In genomic region chr10:21534611-21535493, GRCh38 we compare ENCODE assay signal across 8 cellular contexts. TPM values are rescaled to one million over a fixed set of nuclear protein-coding genes. Genes with fewer than 3 reads are reported as not detected.
DNase-seq lines count a peak whose midpoint lies in the region; ATAC-seq and TF ChIP-seq lines count a peak whose summit lies in the region.

No MANE protein-coding gene starts in this region.

- H3K9me3 ChIP-seq in mucosa of rectum (ENCODE audit: control insufficient read depth in 2 of 2, low read length in 2 of 2), result no peaks in the 10 kb centered on the region
- H3K9me3 ChIP-seq in suprapubic skin, result no peaks in the 10 kb centered on the region

- peaks cover 51% of the 10 kb centered on the region for H3K79me2 ChIP-seq in GM23338 (replicated peaks; ENCODE audit: insufficient read depth)

- in situ Hi-C loops in Caki2 (cut with HindIII; ENCODE audit: low pct_unique_long_range_greater_than_20kb, low sequenced_read_pairs), result no loop called here

- no peak for TF ChIP-seq POLR2A in erythroblast (IDR thresholded peaks at IDR 0.05; ENCODE audit: low read length)
- TF ChIP-seq POLR2A in suprapubic skin (IDR thresholded peaks at IDR 0.05), result peak in 1 of 2 donors; percentile 27

- 0% methylated on average over 9 of the region's 96 CpGs for WGBS in suprapubic skin

- H3K27me3 Mint-ChIP-seq in GM23338 (ENCODE audit: insufficient read depth, low read depth, poor library complexity), result peaks cover 12% of the 10 kb centered on the region

- H3K9ac ChIP-seq in mucosa of rectum (ENCODE audit: low read depth in 1 of 2, low read length in 2 of 2), result peak overlapping the region; percentile 60 to 66

- H3K4me3 Mint-ChIP-seq in GM23338, result peak overlapping the region; percentile 86

- TF ChIP-seq CTCF in GM23338 (conservative IDR thresholded peaks at IDR 0.05; ENCODE audit: low read depth in 2 of 2) (no peak), suprapubic skin (IDR thresholded peaks at IDR 0.05) (no peak)

- H3K36me3 ChIP-seq in GM23338 (ENCODE audit: insufficient read depth) (peaks cover 18% of the 10 kb centered on the region), mucosa of rectum (ENCODE audit: control insufficient read depth in 2 of 2, insufficient read depth in 2 of 2, low read length in 2 of 2) (peaks cover 5 to 11% of the 10 kb centered on the region in 2 donors), suprapubic skin (peaks cover 19% of the 10 kb centered on the region)

- peaks cover 16% of the 10 kb centered on the region for H4K20me1 ChIP-seq in GM23338 (replicated peaks; ENCODE audit: insufficient read depth)

- H3K27ac ChIP-seq in GM23338 (ENCODE audit: low read depth), result no peak overlapping the region
- peak overlapping the region; percentile 96 to 98 for H3K27ac ChIP-seq in mucosa of rectum (ENCODE audit: low read depth in 2 of 2, low read length in 2 of 2)
- peak overlapping the region; percentile 99 for H3K27ac ChIP-seq in suprapubic skin

- H3K4me1 Mint-ChIP-seq in GM23338, result peaks cover 24% of the 10 kb centered on the region

- TF ChIP-seq EP300 in suprapubic skin (IDR thresholded peaks at IDR 0.05), result no peak

- H3K27me3 ChIP-seq in GM23338 (ENCODE audit: insufficient read depth), result no peaks in the 10 kb centered on the region
- H3K27me3 ChIP-seq in mucosa of rectum (ENCODE audit: control insufficient read depth in 2 of 2, insufficient read depth in 2 of 2, low read length in 2 of 2), result no peaks in the 10 kb centered on the region
- no peaks in the 10 kb centered on the region for H3K27me3 ChIP-seq in suprapubic skin

- H3K27ac Mint-ChIP-seq in GM23338, result peak overlapping the region; percentile 83

- H2AFZ ChIP-seq in GM23338, result no peak overlapping the region

- no peaks in the 10 kb centered on the region for H3K9me2 ChIP-seq in GM23338 (ENCODE audit: insufficient read depth)

- H3K36me3 Mint-ChIP-seq in GM23338 (ENCODE audit: low read depth), result peaks cover 39% of the 10 kb centered on the region

- no peaks in the 10 kb centered on the region for H3K9me3 Mint-ChIP-seq in GM23338

- ATAC-seq in GM23338, result peak; percentile 27

- H3F3A ChIP-seq in GM23338 (replicated peaks; ENCODE audit: low read depth), result 0 out of 2 replicates have a peak, but pooled peaks cover 7% of the 10 kb centered on the region

- peak; percentile 65 for DNase-seq in Caki2 (ENCODE audit: low read depth)
- DNase-seq in GM23338 (ENCODE audit: low spot score), result peak; percentile 79
- peak; percentile 36 for DNase-seq in NCI-H226
- peak; percentile 21 for DNase-seq in activated T-cell treated with anti-CD3 and anti-CD28 coated beads for 4 hours
- peak; percentile 80 to 85 for DNase-seq in erythroblast (lab: John Stamatoyannopoulos, UW)
- DNase-seq in suprapubic skin (ENCODE audit: low spot score in 2 of 2), result peak in 1 of 2 donors; percentile 85
- DNase-seq in HPDE6-E6E7 (ENCODE audit: extremely low spot score), result no peak

- H3K4me1 ChIP-seq in GM23338 (ENCODE audit: insufficient read depth) (peaks cover 39% of the 10 kb centered on the region), mucosa of rectum (ENCODE audit: control insufficient read depth in 2 of 2, insufficient read depth in 2 of 2, low read length in 2 of 2) (peaks cover 0 to 6% of the 10 kb centered on the region in 2 donors), suprapubic skin (peaks cover 38% of the 10 kb centered on the region)

- H3K4me2 ChIP-seq in GM23338, result peak overlapping the region; percentile 87

- H3K4me3 ChIP-seq in GM23338 (peak overlapping the region; percentile 75), mucosa of rectum (ENCODE audit: low read length in 2 of 2) (peak overlapping the region; percentile 79 to 87), suprapubic skin (peak overlapping the region; percentile 96)

TF ChIP-seq in GM23338, 12 proteins besides CTCF, POLR2A, EP300 and RAD21 (continues in another document):
- TF ChIP-seq CREB1 (CRISPR knock-in tag; IDR thresholded peaks at IDR 0.05; ENCODE audit: low read depth) (no peak), EZH2phosphoT487 (IDR thresholded peaks at IDR 0.05; ENCODE audit: unreplicated experiment) (no peak), EZH2 (IDR thresholded peaks at IDR 0.05; ENCODE audit: low read depth, unreplicated experiment) (no peak), REST (IDR thresholded peaks at IDR 0.05; ENCODE audit: unreplicated experiment) (no peak), ZNF331 (CRISPR knock-in tag; IDR thresholded peaks at IDR 0.05; ENCODE audit: low read depth) (no peak), ETS1 (IDR thresholded peaks at IDR 0.05) (no peak), STAT1 (IDR thresholded peaks at IDR 0.05; ENCODE audit: unreplicated experiment) (no peak), POLR2AphosphoS5 (IDR thresholded peaks at IDR 0.05; ENCODE audit: low read depth) (no peak), ZNF114 (CRISPR knock-in tag; IDR thresholded peaks at IDR 0.05) (no peak)

RNA-seq across cellular contexts. Expression of gene MLLT10, which starts 0.8 kb away (rescaled TPM):
- 18.9 and 30.5 TPM in 2 replicates for total RNA-seq in Caki2 (2014; rRNA removed; shearing (Covaris generic); ENCODE audit: low replicate concordance)
- total RNA-seq in GM23338 (2014; rRNA removed; shearing (Covaris generic)), result 54.1 and 55.4 TPM in 2 replicates
- 26.1 and 28.8 TPM in 2 replicates for polyA plus RNA-seq in GM23338 (2016; fragmentation: Nextera tagmentation; extraction: Ambion mirVana)
- total RNA-seq in suprapubic skin, result 10 to 100 TPM; 58.0 to 97.8 (median 64.4) TPM

RNA-seq across cellular contexts. Expression of gene SKIDA1, which starts 9.4 kb away (rescaled TPM):
- total RNA-seq in Caki2 (2014; rRNA removed; shearing (Covaris generic); ENCODE audit: low replicate concordance), result 5.0 and 9.0 TPM in 2 replicates
- total RNA-seq in GM23338 (2014; rRNA removed; shearing (Covaris generic)), result 2.3 and 3.5 TPM in 2 replicates
- polyA plus RNA-seq in GM23338 (2016; fragmentation: Nextera tagmentation; extraction: Ambion mirVana), result 0.94 and 1.5 TPM in 2 replicates
- 1 to 10 TPM in 2 of 4 donors, under 1 TPM in 2; 0.53 to 3.0 (median 1.2) TPM for total RNA-seq in suprapubic skin
